ENCODE assay signal across 8 cellular contexts in genomic region chr17:48457080-48457836, GRCh38. TPM values are rescaled to one million over a fixed set of nuclear protein-coding genes. Genes with fewer than 3 reads are reported as not detected.
DNase-seq lines count a peak whose midpoint lies in the region; ATAC-seq and TF ChIP-seq lines count a peak whose summit lies in the region.

No MANE protein-coding gene starts in this region.

- peaks cover 47% of the 10 kb centered on the region for H3K27me3 ChIP-seq in IMR-90 (ENCODE audit: control insufficient read depth, insufficient read depth, low read length)
- peaks cover 38% of the 10 kb centered on the region for H3K27me3 ChIP-seq in foreskin keratinocyte
- H3K27me3 ChIP-seq in transverse colon, result peaks cover 12% of the 10 kb centered on the region

- no peak overlapping the region for H4K5ac ChIP-seq in IMR-90 (ENCODE audit: low read depth, low read length)

- 8% methylated on average over 9 of the region's 22 CpGs; no CpG with 5 or more reads in 1 of the 2 experiments for WGBS in IMR-90 (ENCODE audit: extremely low coverage in 2 of 2, insufficient read length in 1 of 2), 2 experiments
- WGBS in transverse colon (ENCODE audit: low coverage in 1 of 2), 2 donors, result 0 to 15% methylated on average over 3 to 22 of the region's 22 CpGs

- H3K14ac ChIP-seq in IMR-90 (replicated peaks; ENCODE audit: low read depth, low read length), result no peak overlapping the region

- H2AFZ ChIP-seq in IMR-90 (replicated peaks; ENCODE audit: low read length, poor library complexity), result peak overlapping the region; percentile 77

- no peak overlapping the region for H2AK5ac ChIP-seq in IMR-90 (ENCODE audit: low read depth, low read length)

- peaks cover 8% of the 10 kb centered on the region for H3K9me3 Mint-ChIP-seq in osteocyte (ENCODE audit: unreplicated experiment)

- no peaks in the 10 kb centered on the region for H4K20me1 ChIP-seq in IMR-90 (ENCODE audit: insufficient read depth, low read length)

- no peaks in the 10 kb centered on the region for H3K36me3 Mint-ChIP-seq in osteocyte (ENCODE audit: unreplicated experiment)

- H3K9me3 ChIP-seq in IMR-90 (ENCODE audit: control insufficient read depth, insufficient read depth, low read length), result peaks cover 11% of the 10 kb centered on the region
- no peaks in the 10 kb centered on the region for H3K9me3 ChIP-seq in transverse colon

- peak overlapping the region; percentile 3; the same call in 1 of the 2 replicates for H3K4me2 ChIP-seq in IMR-90 (ENCODE audit: low read depth, low read length)

- H2BK120ac ChIP-seq in IMR-90 (ENCODE audit: low read depth, low read length), result no peak overlapping the region

- no peaks in the 10 kb centered on the region for H3K79me1 ChIP-seq in IMR-90 (ENCODE audit: low read depth in 1 of 2, low read length in 2 of 2)

- TF ChIP-seq EP300 in transverse colon (IDR thresholded peaks at IDR 0.05; ENCODE audit: low read depth), result no peak

- no peak overlapping the region for H4K91ac ChIP-seq in IMR-90 (ENCODE audit: insufficient read depth, low read depth, low read length)

- CTCF ChIA-PET in IMR-90 (lab: Yijun Ruan, JAX), result interaction anchor here (0.6 to 1.0 kb wide), 4 partner anchors 16 to 121 kb away, joined by 3 read pairs; no protein-coding TSS in a partner anchor

- in situ Hi-C loops in IMR-90 (cut with MboI; ENCODE audit: low sequenced_read_pairs), result no loop called here
- in situ Hi-C loops in transverse colon (cut with MboI; ENCODE audit: low pct_ligation_motif_present in 1 of 4, low pct_unique_long_range_greater_than_20kb in 1 of 4, low sequenced_read_pairs in 3 of 4), result loop anchor here in 2 of 4 donors (10.0 kb wide), 2 partner anchors 112 to 122 kb away; no protein-coding TSS in a partner anchor

- H3K23ac ChIP-seq in IMR-90 (ENCODE audit: low read depth, low read length), result no peak overlapping the region

- H2AK9ac ChIP-seq in IMR-90 (replicated peaks; ENCODE audit: low read depth, low read length, poor library complexity), result no peak overlapping the region

- no peak overlapping the region for H4K8ac ChIP-seq in IMR-90 (ENCODE audit: low read depth in 2 of 2, low read length in 2 of 2)

- POLR2A ChIA-PET in IMR-90 (lab: Charles Lee; ENCODE audit: unreplicated experiment), result no interaction called here

- TF ChIP-seq POLR2A in IMR-90 (IDR thresholded peaks at IDR 0.05; ENCODE audit: low read depth, low read length) (no peak), transverse colon (IDR thresholded peaks at IDR 0.05) (no peak)

- no peak overlapping the region for H3K27ac ChIP-seq in IMR-90 (ENCODE audit: insufficient read depth, low read length)
- H3K27ac ChIP-seq in foreskin keratinocyte, result no peak overlapping the region
- H3K27ac ChIP-seq in transverse colon, result no peak overlapping the region

- intact Hi-C loops in IMR-90 (cut with micrococcal nuclease), result no loop called here
- intact Hi-C loops in transverse colon (cut with DNase I; ENCODE audit: low total_unique reads), result loop anchor here (10.0 kb wide), 1 partner anchor 102 kb away; no protein-coding TSS in a partner anchor

- no peaks in the 10 kb centered on the region for H3K9me1 ChIP-seq in IMR-90 (ENCODE audit: insufficient read depth, low read length)

- dilution Hi-C loops in IMR-90 (cut with HindIII; ENCODE audit: low sequenced_read_pairs, unreplicated experiment), result no loop called here

- H3K18ac ChIP-seq in IMR-90 (ENCODE audit: low read depth, low read length), result no peak overlapping the region

- H3K56ac ChIP-seq in IMR-90 (ENCODE audit: extremely low read depth, insufficient read depth, low read length), result no peak overlapping the region

- ATAC-seq in IMR-90 (ENCODE audit: low read depth), result peak; percentile 96
- peak; percentile 83 for ATAC-seq in foreskin keratinocyte
- no peak for ATAC-seq in HG03045 (IDR thresholded peaks at IDR 0.05; ENCODE audit: unreplicated experiment)

- peak; percentile 62 for TF ChIP-seq RAD21 in IMR-90 (IDR thresholded peaks at IDR 0.05; ENCODE audit: low read length)

- H3K27me3 Mint-ChIP-seq in osteocyte (ENCODE audit: unreplicated experiment), result peaks cover 18% of the 10 kb centered on the region

- no peaks in the 10 kb centered on the region for H3K36me3 ChIP-seq in IMR-90 (ENCODE audit: control insufficient read depth, insufficient read depth, low read length)
- H3K36me3 ChIP-seq in transverse colon, result no peaks in the 10 kb centered on the region

- TF ChIP-seq CTCF in GM12874 (IDR thresholded peaks at IDR 0.05; ENCODE audit: insufficient read depth, low read depth, low read length) (peak; percentile 96), IMR-90 (conservative IDR thresholded peaks at IDR 0.05; ENCODE audit: low read depth, low read length) (peak; percentile 76), foreskin keratinocyte (conservative IDR thresholded peaks at IDR 0.05) (peak; percentile 86), osteocyte (IDR thresholded peaks at IDR 0.05) (peak; percentile 70), transverse colon (IDR thresholded peaks at IDR 0.05) (peak; percentile 84 to 99 (median 96))

- no peak overlapping the region for H2BK20ac ChIP-seq in IMR-90 (ENCODE audit: low read depth, low read length)

- H3K4me3 ChIP-seq in IMR-90 (ENCODE audit: insufficient read depth, low read depth, low read length) (no peak overlapping the region), transverse colon (peak overlapping the region in 1 of 4 donors; percentile 14)

- no peak overlapping the region for H3K27ac Mint-ChIP-seq in osteocyte (ENCODE audit: unreplicated experiment)

- no peak overlapping the region for H2BK15ac ChIP-seq in IMR-90 (ENCODE audit: low read depth, low read length)

- H3K4me3 Mint-ChIP-seq in osteocyte (ENCODE audit: unreplicated experiment), result no peak overlapping the region

- no peaks in the 10 kb centered on the region for H3K4me1 ChIP-seq in IMR-90 (ENCODE audit: control insufficient read depth, insufficient read depth, low read length)
- no peaks in the 10 kb centered on the region for H3K4me1 ChIP-seq in foreskin keratinocyte
- H3K4me1 ChIP-seq in transverse colon, result peaks cover 0 to 13% (median 6%) of the 10 kb centered on the region in 4 donors

- H3K9ac ChIP-seq in IMR-90 (ENCODE audit: low read depth, low read length), result no peak overlapping the region

- DNase-seq in IMR-90 (peak; percentile 39), RKO (ENCODE audit: low spot score) (peak; percentile 55), activated T-helper 1 cell treated with Interleukin-2 at 50 U/mL for 16 hours (ENCODE audit: low read depth) (peak; percentile 59), foreskin keratinocyte (peak; percentile 8 to 40), osteocyte (ENCODE audit: extremely low spot score, unreplicated experiment) (no peak), transverse colon (peak; percentile 61)

- H2BK5ac ChIP-seq in IMR-90 (ENCODE audit: low read depth, low read length, poor library complexity, severe bottlenecking), result no peak overlapping the region

- no peak overlapping the region for H3K4ac ChIP-seq in IMR-90 (ENCODE audit: low read depth, low read length)

- no peaks in the 10 kb centered on the region for H3K4me1 Mint-ChIP-seq in osteocyte (ENCODE audit: unreplicated experiment)

- no TSS peak for BruUV-seq in IMR-90 (replicated peaks; lab: Mats Ljungman, UMichigan)

TF ChIP-seq in IMR-90, 13 proteins besides CTCF, POLR2A, EP300 and RAD21:
- TF ChIP-seq MAZ (IDR thresholded peaks at IDR 0.05; ENCODE audit: borderline replicate concordance, low read depth, low read length) (peak; percentile 63; the same call in 1 of the 2 replicates), RFX5 (IDR thresholded peaks at IDR 0.05; ENCODE audit: low read depth, low read length) (no peak), CEBPB (IDR thresholded peaks at IDR 0.05; ENCODE audit: low read depth, low read length) (peak; percentile 48; the same call in 1 of the 2 replicates), SMC3 (IDR thresholded peaks at IDR 0.05; ENCODE audit: low read depth, low read length) (peak; percentile 62)

RNA-seq across cellular contexts. Expression of gene SKAP1, which starts 27.2 kb away (rescaled TPM):
- total RNA-seq in IMR-90 (2012; rRNA removed), result not detected in 2 replicates
- not detected in 2 replicates for polyA plus RNA-seq in IMR-90 (2012; rRNA removed)
- polyA plus RNA-seq in IMR-90 (2012; cell fraction: cytosol; rRNA removed), result not detected in 2 replicates
- not detected in 2 replicates for polyA plus RNA-seq in IMR-90 (2012; cell fraction: nucleus; rRNA removed; ENCODE audit: low replicate concordance)
- total RNA-seq in foreskin keratinocyte, result not detected in 2 replicates
- polyA plus RNA-seq in foreskin keratinocyte, result not detected in 2 replicates
- not detected in 2 replicates for total RNA-seq in osteocyte
- total RNA-seq in transverse colon, result 1 to 10 TPM in 3 of 4 donors, not detected in 1; 1.2 to 6.4 (median 4.9) TPM
